ENCODE assay signal across 17 cellular contexts in genomic region chr3:149415484-149415883, GRCh38. TPM values are rescaled to one million over a fixed set of nuclear protein-coding genes. Genes with fewer than 3 reads are reported as not detected.
DNase-seq lines count a peak whose midpoint lies in the region; ATAC-seq and TF ChIP-seq lines count a peak whose summit lies in the region.
"Had no signal": no experiment of that assay in that cellular context is flagged by ENCODE, and none has a peak within 500 bp of the region (broad histone marks: within the 10 kb centered on the region; RNA-seq: fewer than 3 reads in every experiment).

No MANE protein-coding gene starts in this region.

- no peak for TF ChIP-seq POLR2A in adrenal gland (IDR thresholded peaks at IDR 0.05)

- no peak for TF ChIP-seq CTCF in adrenal gland (IDR thresholded peaks at IDR 0.05)
- TF ChIP-seq CTCF in lower lobe of right lung (IDR thresholded peaks at IDR 0.05): no peak

- H3K27me3 ChIP-seq in adrenal gland (no peaks in the 10 kb centered on the region), lower lobe of right lung (ENCODE audit: low read depth) (no peaks in the 10 kb centered on the region)

- H3K4me1 ChIP-seq in adrenal gland (replicated peaks in 1 of 2): peaks cover 0 to 9% of the 10 kb centered on the region in 2 donors
- H3K4me1 ChIP-seq in lower lobe of right lung: peaks cover 19% of the 10 kb centered on the region

- intact Hi-C loops in adrenal gland (cut with DNase I): no loop called here
- intact Hi-C loops in lower lobe of right lung (cut with DNase I): no loop called here

- DNase-seq in Daoy (ENCODE audit: low read depth): peak; percentile 67
- no peak for DNase-seq in adrenal gland
- DNase-seq in lower lobe of right lung: no peak
- no peak for DNase-seq in AG20443 (ENCODE audit: low spot score)
- DNase-seq in NCI-H774 (lab: John Stamatoyannopoulos, UW): no peak
- no peak for DNase-seq in effector CD8-positive, alpha-beta T cell (lab: John Stamatoyannopoulos, UW)
- no peak for DNase-seq in activated CD4-positive, alpha-beta T cell treated with anti-CD3 and anti-CD28 coated beads, Interleukin-2, amount 50 U/mL, for 48 hours
- DNase-seq: activated naive CD4-positive, alpha-beta T cell treated with anti-CD3 and anti-CD28 coated beads for 36 hours; CD4-positive, alpha-beta T cell; midbrain; NCI-H1436 treated with DMSO at 0.1 percent for 48 hours; stimulated activated CD4-positive, alpha-beta T cell treated with anti-CD3 and anti-CD28 coated beads, Interleukin-12 subunit alpha, Interleukin-12 subunit beta, amount 100 ng/mL, for 4 hours had no signal

- H3K9me3 ChIP-seq in adrenal gland (replicated peaks in 1 of 3) (no peaks in the 10 kb centered on the region), lower lobe of right lung (no peaks in the 10 kb centered on the region)

- WGBS in adrenal gland, 4 donors: 51 to 70% (median 64%) methylated on average over 2 of the region's 2 CpGs

- H3K36me3 ChIP-seq in adrenal gland (replicated peaks in 1 of 2) (no peaks in the 10 kb centered on the region), lower lobe of right lung (no peaks in the 10 kb centered on the region)

- ATAC-seq in HG03354 (IDR thresholded peaks at IDR 0.05; ENCODE audit: poor library complexity, severe bottlenecking, unreplicated experiment) (peak; percentile 40), lower lobe of right lung (peak; percentile 63)
- ATAC-seq: HCT116 had no signal

- H3K27ac ChIP-seq in adrenal gland: peak overlapping the region in 3 of 5 donors; percentile 18 to 48 (median 39)
- peak overlapping the region; percentile 72 for H3K27ac ChIP-seq in lower lobe of right lung

- H3K4me3 ChIP-seq in adrenal gland (no peak overlapping the region), lower lobe of right lung (no peak overlapping the region)

RNA-seq across cellular contexts. Expression of gene TM4SF1, which starts 38.0 kb away (rescaled TPM):
- 206 and 209 TPM in 2 replicates for total RNA-seq in Daoy (2014; rRNA removed; shearing (Covaris generic))
- total RNA-seq in adrenal gland: 100 to 1,000 TPM in 1 of 8 donors, 10 to 100 TPM in 7; 49.6 to 164 (median 63.2) TPM
- polyA plus RNA-seq in adrenal gland: 10 to 100 TPM; 31.5 to 87.5 (median 83.5) TPM
- total RNA-seq in lower lobe of right lung: 146 TPM
- total RNA-seq: activated naive CD4-positive, alpha-beta T cell treated with anti-CD3 and anti-CD28 coated beads for 36 hours; CD4-positive, alpha-beta T cell had no signal

RNA-seq across cellular contexts. Expression of gene TM4SF4, which starts 59.0 kb away (rescaled TPM):
- not detected in 2 replicates for total RNA-seq in Daoy (2014; rRNA removed; shearing (Covaris generic))
- total RNA-seq in adrenal gland (1 to 10 TPM in 3 of 8 donors, under 1 TPM in 2, not detected in 3; 0.27 to 1.9 (median 1.0) TPM), lower lobe of right lung (not detected)
- 1 to 10 TPM in 1 of 3 donors, under 1 TPM in 2; 0.08 to 2.2 (median 0.24) TPM for polyA plus RNA-seq in adrenal gland
- total RNA-seq: activated naive CD4-positive, alpha-beta T cell treated with anti-CD3 and anti-CD28 coated beads for 36 hours; CD4-positive, alpha-beta T cell; frontal cortex; kidney epithelial cell had no signal
- polyA plus RNA-seq: neural cell had no signal
